Comparison of ENCODE assay signal across 10 cellular contexts in the genomic region with DNA sequence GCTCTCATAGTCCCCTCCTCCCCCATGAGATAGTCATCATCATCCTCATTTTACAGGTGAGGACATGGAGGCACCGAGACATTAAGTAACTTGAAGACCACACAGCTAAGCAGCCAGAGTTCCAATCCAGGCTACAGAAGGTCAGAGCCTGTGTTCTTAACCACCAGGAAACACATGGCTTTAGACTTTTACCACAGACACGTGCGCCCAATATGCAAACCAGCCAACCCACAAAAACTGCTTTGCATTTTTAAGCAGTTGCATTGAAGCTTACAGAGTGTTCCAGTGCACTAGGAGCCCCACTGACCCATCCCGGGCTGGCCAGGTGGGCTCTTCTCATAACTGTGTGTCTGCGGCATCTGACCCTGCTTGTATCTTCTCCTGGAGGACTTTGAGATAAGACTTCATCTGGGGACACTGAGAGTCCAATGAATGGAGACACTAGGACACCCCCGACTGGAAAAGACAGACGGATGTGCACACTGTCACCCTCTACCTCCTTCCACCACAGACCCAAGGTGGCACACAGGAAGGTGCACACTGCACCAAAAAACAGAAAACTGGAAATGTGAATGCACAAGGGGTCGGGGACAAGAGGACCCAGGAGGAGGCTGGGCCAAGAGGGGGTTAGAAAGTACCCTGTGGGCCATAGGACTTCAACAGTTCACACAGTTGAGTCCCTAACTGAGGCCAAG. TPM values are rescaled to one million over a fixed set of nuclear protein-coding genes. Genes with fewer than 3 reads are reported as not detected.
DNase-seq lines count a peak whose midpoint lies in the region; ATAC-seq lines count a peak whose summit lies in the region.
"Had no signal": no experiment of that assay in that cellular context is flagged by ENCODE, and none has a peak within 500 bp of the region (broad histone marks: within the 10 kb centered on the region; RNA-seq: fewer than 3 reads in every experiment).

No MANE protein-coding gene starts in this region.

- H3K27me3 Mint-ChIP-seq in activated CD8-positive, alpha-beta memory T cell treated with anti-CD3 and anti-CD28 coated beads, Interleukin-2, amount 10 ng/mL, durations not matched to agents 7 days and 5 days, result peaks cover 16% of the 10 kb centered on the region

- no peaks in the 10 kb centered on the region for H3K36me3 Mint-ChIP-seq in activated CD8-positive, alpha-beta memory T cell treated with anti-CD3 and anti-CD28 coated beads, Interleukin-2, amount 10 ng/mL, durations not matched to agents 7 days and 5 days

- H3K4me1 Mint-ChIP-seq in activated CD8-positive, alpha-beta memory T cell treated with anti-CD3 and anti-CD28 coated beads, Interleukin-2, amount 10 ng/mL, durations not matched to agents 7 days and 5 days, result peaks cover 6% of the 10 kb centered on the region

- no peak overlapping the region for H3K27ac Mint-ChIP-seq in activated CD8-positive, alpha-beta memory T cell treated with anti-CD3 and anti-CD28 coated beads, Interleukin-2, amount 10 ng/mL, durations not matched to agents 7 days and 5 days

- DNase-seq in astrocyte of the hippocampus (ENCODE audit: low read depth, low spot score) (peak; percentile 34), DMS 273 treated with DMSO at 0.1 percent for 48 hours (lab: John Stamatoyannopoulos, UW) (no peak), NCI-H345 (lab: John Stamatoyannopoulos, UW) (no peak)
- no peak for DNase-seq in stimulated activated CD8-positive, alpha-beta memory T cell treated with anti-CD3 and anti-CD28 coated beads, Interleukin-4, amount 100 ng/mL, for 48 hours
- DNase-seq in activated CD8-positive, alpha-beta memory T cell treated with anti-CD3 and anti-CD28 coated beads, Interleukin-2, amount 10 ng/mL, durations not matched to agents 7 days and 5 days, result no peak
- DNase-seq: activated CD4-positive, alpha-beta T cell treated with anti-CD3 and anti-CD28 coated beads for 4 hours; DMS53 had no signal

- H3K9me3 Mint-ChIP-seq in activated CD8-positive, alpha-beta memory T cell treated with anti-CD3 and anti-CD28 coated beads, Interleukin-2, amount 10 ng/mL, durations not matched to agents 7 days and 5 days (ENCODE audit: low read depth), result no peaks in the 10 kb centered on the region

- ATAC-seq in GM18519 (IDR thresholded peaks at IDR 0.05; ENCODE audit: low FRiP score, unreplicated experiment), result peak; percentile 61
- peak; percentile 85 for ATAC-seq in GM21619 (IDR thresholded peaks at IDR 0.05; ENCODE audit: unreplicated experiment)
- peak; percentile 64 for ATAC-seq in HG03457 (IDR thresholded peaks at IDR 0.05; ENCODE audit: unreplicated experiment)
- no peak for ATAC-seq in activated CD8-positive, alpha-beta memory T cell treated with anti-CD3 and anti-CD28 coated beads, Interleukin-2, amount 10 ng/mL, durations not matched to agents 7 days and 5 days

- H3K4me3 Mint-ChIP-seq in activated CD8-positive, alpha-beta memory T cell treated with anti-CD3 and anti-CD28 coated beads, Interleukin-2, amount 10 ng/mL, durations not matched to agents 7 days and 5 days, result no peak overlapping the region

- CTCF ChIA-PET in activated CD8-positive, alpha-beta memory T cell treated with anti-CD3 and anti-CD28 coated beads, Interleukin-2, amount 10 ng/mL, durations not matched to agents 7 days and 5 days (lab: Charles Lee), result no interaction called here

RNA-seq across cellular contexts. Expression of gene ETS2, which starts 56.4 kb away (rescaled TPM):
- 10 to 100 TPM; 13.0 to 33.5 TPM for total RNA-seq in activated CD8-positive, alpha-beta memory T cell treated with anti-CD3 and anti-CD28 coated beads, Interleukin-2, amount 10 ng/mL, durations not matched to agents 7 days and 5 days
